Comparison of ENCODE assay signal across 1 cellular context in the genomic region with DNA sequence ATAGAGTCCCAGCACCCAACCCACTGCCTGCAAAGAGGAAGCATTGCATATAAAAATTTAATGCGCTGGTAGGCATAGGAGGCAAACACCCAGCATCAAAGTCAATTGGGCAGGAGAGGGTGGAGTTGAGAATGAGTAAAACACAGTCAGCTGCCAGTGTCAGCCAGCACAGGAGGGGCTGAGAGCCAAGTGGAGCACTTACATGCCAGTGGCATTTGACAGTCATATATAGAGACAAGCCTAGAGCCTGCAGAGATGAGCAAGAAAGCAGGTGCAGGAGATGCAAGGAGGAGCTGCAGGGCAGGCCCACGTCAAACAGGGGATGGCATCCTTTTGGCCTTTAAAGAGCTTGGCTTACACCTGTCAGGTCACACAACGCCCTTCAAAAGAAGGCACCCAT.
TF ChIP-seq lines count a peak whose summit lies in the region.

No MANE protein-coding gene starts in this region.

TF ChIP-seq in HepG2, 621 proteins besides CTCF, POLR2A, EP300 and RAD21:
- TF ChIP-seq MXD3 (CRISPR knock-in tag; IDR thresholded peaks at IDR 0.05), result no peak
- TF ChIP-seq MAFF (IDR thresholded peaks at IDR 0.05; ENCODE audit: low read depth, low read length), result no peak
- no peak for TF ChIP-seq KDM6A (CRISPR knock-in tag; IDR thresholded peaks at IDR 0.05; ENCODE audit: low read depth)
- TF ChIP-seq ZNF484 (CRISPR knock-in tag; IDR thresholded peaks at IDR 0.05; ENCODE audit: borderline replicate concordance, low read depth), result no peak
- no peak for TF ChIP-seq ZNF18 (CRISPR knock-in tag; IDR thresholded peaks at IDR 0.05; ENCODE audit: insufficient replicate concordance)
- TF ChIP-seq ZNF557 (CRISPR knock-in tag; IDR thresholded peaks at IDR 0.05), result no peak
- TF ChIP-seq, protein P1, sequence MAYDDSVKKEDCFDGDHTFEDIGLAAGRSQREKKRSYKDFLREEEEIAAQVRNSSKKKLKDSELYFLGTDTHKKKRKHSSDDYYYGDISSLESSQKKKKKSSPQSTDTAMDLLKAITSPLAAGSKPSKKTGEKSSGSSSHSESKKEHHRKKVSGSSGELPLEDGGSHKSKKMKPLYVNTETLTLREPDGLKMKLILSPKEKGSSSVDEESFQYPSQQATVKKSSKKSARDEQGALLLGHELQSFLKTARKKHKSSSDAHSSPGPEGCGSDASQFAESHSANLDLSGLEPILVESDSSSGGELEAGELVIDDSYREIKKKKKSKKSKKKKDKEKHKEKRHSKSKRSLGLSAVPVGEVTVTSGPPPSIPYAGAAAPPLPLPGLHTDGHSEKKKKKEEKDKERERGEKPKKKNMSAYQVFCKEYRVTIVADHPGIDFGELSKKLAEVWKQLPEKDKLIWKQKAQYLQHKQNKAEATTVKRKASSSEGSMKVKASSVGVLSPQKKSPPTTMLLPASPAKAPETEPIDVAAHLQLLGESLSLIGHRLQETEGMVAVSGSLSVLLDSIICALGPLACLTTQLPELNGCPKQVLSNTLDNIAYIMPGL (CRISPR knock-in tag; IDR thresholded peaks at IDR 0.05; ENCODE audit: borderline replicate concordance in 1 of 2, low read depth in 1 of 2), result no peak
- no peak for TF ChIP-seq ZBTB8A (CRISPR knock-in tag; IDR thresholded peaks at IDR 0.05; ENCODE audit: borderline replicate concordance, low read depth)
- TF ChIP-seq, protein P2, sequence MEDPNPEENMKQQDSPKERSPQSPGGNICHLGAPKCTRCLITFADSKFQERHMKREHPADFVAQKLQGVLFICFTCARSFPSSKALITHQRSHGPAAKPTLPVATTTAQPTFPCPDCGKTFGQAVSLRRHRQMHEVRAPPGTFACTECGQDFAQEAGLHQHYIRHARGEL (CRISPR knock-in tag; IDR thresholded peaks at IDR 0.05), result no peak
- no peak for TF ChIP-seq MTA1 (CRISPR knock-in tag; IDR thresholded peaks at IDR 0.05; ENCODE audit: borderline replicate concordance)
- no peak for TF ChIP-seq ZMAT5 (CRISPR knock-in tag; IDR thresholded peaks at IDR 0.05; ENCODE audit: borderline replicate concordance, low read depth)
- no peak for TF ChIP-seq ZNF12 (CRISPR knock-in tag; IDR thresholded peaks at IDR 0.05)
- TF ChIP-seq, protein P3, sequence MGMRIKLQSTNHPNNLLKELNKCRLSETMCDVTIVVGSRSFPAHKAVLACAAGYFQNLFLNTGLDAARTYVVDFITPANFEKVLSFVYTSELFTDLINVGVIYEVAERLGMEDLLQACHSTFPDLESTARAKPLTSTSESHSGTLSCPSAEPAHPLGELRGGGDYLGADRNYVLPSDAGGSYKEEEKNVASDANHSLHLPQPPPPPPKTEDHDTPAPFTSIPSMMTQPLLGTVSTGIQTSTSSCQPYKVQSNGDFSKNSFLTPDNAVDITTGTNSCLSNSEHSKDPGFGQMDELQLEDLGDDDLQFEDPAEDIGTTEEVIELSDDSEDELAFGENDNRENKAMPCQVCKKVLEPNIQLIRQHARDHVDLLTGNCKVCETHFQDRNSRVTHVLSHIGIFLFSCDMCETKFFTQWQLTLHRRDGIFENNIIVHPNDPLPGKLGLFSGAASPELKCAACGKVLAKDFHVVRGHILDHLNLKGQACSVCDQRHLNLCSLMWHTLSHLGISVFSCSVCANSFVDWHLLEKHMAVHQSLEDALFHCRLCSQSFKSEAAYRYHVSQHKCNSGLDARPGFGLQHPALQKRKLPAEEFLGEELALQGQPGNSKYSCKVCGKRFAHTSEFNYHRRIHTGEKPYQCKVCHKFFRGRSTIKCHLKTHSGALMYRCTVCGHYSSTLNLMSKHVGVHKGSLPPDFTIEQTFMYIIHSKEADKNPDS (CRISPR knock-in tag; IDR thresholded peaks at IDR 0.05), result no peak
- no peak for TF ChIP-seq ZNF10 (CRISPR knock-in tag; IDR thresholded peaks at IDR 0.05; ENCODE audit: borderline replicate concordance, low read depth)
- TF ChIP-seq IKZF4 (CRISPR knock-in tag; IDR thresholded peaks at IDR 0.05; ENCODE audit: borderline replicate concordance, low read depth, not compliant biosample characterization), result no peak
